In genomic region chr3:126100216-126100615, GRCh38 we compare ENCODE assay signal across 25 cellular contexts. TPM values are rescaled to one million over a fixed set of nuclear protein-coding genes. Genes with fewer than 3 reads are reported as not detected.
A peak's percentile ranks its signal among the peaks of the same experiment; 100 is the strongest.
DNase-seq lines count a peak whose midpoint lies in the region; ATAC-seq and TF ChIP-seq lines count a peak whose summit lies in the region.
"Had no signal": no experiment of that assay in that cellular context is flagged by ENCODE, and none has a peak within 500 bp of the region (broad histone marks: within the 10 kb centered on the region; RNA-seq: fewer than 3 reads in every experiment).

No MANE protein-coding gene starts in this region.

- ATAC-seq in SK-N-SH treated with all-trans-retinoic acid at 6 μM for 48 hours = no peak
- ATAC-seq: foreskin keratinocyte had no signal

- CTCF ChIA-PET in SK-N-SH (lab: Yijun Ruan, JAX) = interaction anchor here (0.7 to 2.9 kb wide), 4 partner anchors 16 to 113 kb away, joined by 3 to 8 read pairs (median 3); no protein-coding TSS in a partner anchor

- H3K27ac ChIP-seq in SK-N-SH (ENCODE audit: low read depth in 2 of 2, low read length in 1 of 2) (no peak overlapping the region; a peak in 1 of 4 replicates), ascending aorta (peak overlapping the region; percentile 96 to 98), smooth muscle cell (ENCODE audit: low read depth) (peak overlapping the region; percentile 66)
- H3K27ac ChIP-seq: 22Rv1, foreskin keratinocyte, transverse colon had no signal

- no peak overlapping the region for H3K9ac ChIP-seq in SK-N-SH
- H3K9ac ChIP-seq in smooth muscle cell (ENCODE audit: low read depth) = no peak overlapping the region

- WGBS in SK-N-SH (ENCODE audit: low lambda C conversion rate) = 61% methylated on average over 6 of the region's 6 CpGs
- 74% methylated on average over 6 of the region's 6 CpGs for WGBS in smooth muscle cell (ENCODE audit: low lambda C conversion rate)

- TF ChIP-seq EP300 in SK-N-SH (IDR thresholded peaks at IDR 0.05; ENCODE audit: borderline replicate concordance in 1 of 2, low read depth in 1 of 2, low read length in 1 of 2) = no peak

- TF ChIP-seq CTCF in SK-N-SH (IDR thresholded peaks at IDR 0.05) (no peak), ascending aorta (IDR thresholded peaks at IDR 0.05) (no peak), smooth muscle cell (IDR thresholded peaks at IDR 0.05; ENCODE audit: borderline replicate concordance, insufficient read depth, poor library complexity, severe bottlenecking) (no peak)

- no peaks in the 10 kb centered on the region for H3K79me2 ChIP-seq in SK-N-SH (ENCODE audit: insufficient read depth)
- H3K79me2 ChIP-seq in smooth muscle cell (ENCODE audit: low read depth) = no peaks in the 10 kb centered on the region

- DNase-seq in SK-N-SH = no peak
- DNase-seq in ascending aorta (ENCODE audit: low spot score in 2 of 2) = no peak
- peak; percentile 59 for DNase-seq in mesenteric fat pad (ENCODE audit: low spot score)
- DNase-seq in smooth muscle cell (lab: John Stamatoyannopoulos, UW; ENCODE audit: unreplicated experiment) = no peak
- no peak for DNase-seq in NCI-H2171 treated with DMSO at 0.1 percent for 48 hours (lab: John Stamatoyannopoulos, UW)
- DNase-seq in NCI-H446 treated with DMSO at 0.1 percent for 48 hours (lab: John Stamatoyannopoulos, UW) = no peak
- DNase-seq in cerebellar nuclear complex (lab: John Stamatoyannopoulos, UW) = no peak
- DNase-seq: activated CD4-positive, alpha-beta T cell treated with anti-CD3 and anti-CD28 coated beads for 4 hours; activated CD8-positive, alpha-beta memory T cell treated with anti-CD3 and anti-CD28 coated beads for 24 hours; activated effector memory CD4-positive, alpha-beta T cell treated with Interleukin-2 at 50 U/mL for 16 hours; activated T-cell treated with anti-CD3 and anti-CD28 coated beads, Interleukin-2, amount 50 U/mL, for 1 hour; DMS79 treated with DMSO at 0.1 percent for 48 hours; esophagus squamous epithelium; foreskin keratinocyte; GDM1; HCEC 1CT; NCI-H146; NCI-H82; stimulated activated CD4-positive, alpha-beta T cell treated with anti-CD3 and anti-CD28 coated beads, Interleukin-4, amount 100 ng/mL, for 1 hour; transverse colon; WERI-Rb-1 had no signal

- H2AFZ ChIP-seq in SK-N-SH (ENCODE audit: low read depth) = no peak overlapping the region
- no peak overlapping the region for H2AFZ ChIP-seq in smooth muscle cell (ENCODE audit: low read depth)

- peaks cover 0 to 17% of the 10 kb centered on the region in 2 experiments; a peak in 1 of 4 replicates for H3K4me1 ChIP-seq in SK-N-SH (ENCODE audit: control insufficient read depth in 1 of 2, insufficient read depth in 2 of 2, low read depth in 1 of 2, low read length in 1 of 2)
- H3K4me1 ChIP-seq in ascending aorta = peaks cover 24 to 46% of the 10 kb centered on the region in 2 donors
- no peaks in the 10 kb centered on the region for H3K4me1 ChIP-seq in smooth muscle cell (ENCODE audit: low read depth)
- H3K4me1 ChIP-seq: foreskin keratinocyte had no signal

- H3K9me3 ChIP-seq in SK-N-SH (no peaks in the 10 kb centered on the region), ascending aorta (no peaks in the 10 kb centered on the region), smooth muscle cell (replicated peaks; ENCODE audit: low read depth) (no peaks in the 10 kb centered on the region)

- no peaks in the 10 kb centered on the region for H3K9me2 ChIP-seq in SK-N-SH

- no peak overlapping the region for H3K4me2 ChIP-seq in SK-N-SH
- no peak overlapping the region for H3K4me2 ChIP-seq in smooth muscle cell

- H3F3A ChIP-seq in SK-N-SH (replicated peaks; ENCODE audit: insufficient read depth) (no peaks in the 10 kb centered on the region), smooth muscle cell (ENCODE audit: low read depth) (peaks cover 5% of the 10 kb centered on the region)

- H4K20me1 ChIP-seq in SK-N-SH (ENCODE audit: insufficient read depth) = no peaks in the 10 kb centered on the region
- no peaks in the 10 kb centered on the region for H4K20me1 ChIP-seq in smooth muscle cell (ENCODE audit: low read depth)

- no peaks in the 10 kb centered on the region for H3K27me3 ChIP-seq in SK-N-SH (ENCODE audit: insufficient read depth)
- no peaks in the 10 kb centered on the region for H3K27me3 ChIP-seq in ascending aorta
- H3K27me3 ChIP-seq in smooth muscle cell (ENCODE audit: low read depth) = no peaks in the 10 kb centered on the region
- H3K27me3 ChIP-seq: dorsolateral prefrontal cortex, esophagus squamous epithelium, foreskin keratinocyte, heart left ventricle, transverse colon had no signal

- H3K4me3 ChIP-seq in SK-N-SH (ENCODE audit: low read depth in 2 of 2, low read length in 1 of 2) (no peak overlapping the region), ascending aorta (peak overlapping the region in 1 of 2 donors; percentile 48), smooth muscle cell (no peak overlapping the region)
- H3K4me3 ChIP-seq: esophagus squamous epithelium, transverse colon had no signal

- intact Hi-C loops in ascending aorta (cut with DNase I) = loop anchor here (2.0 to 5.0 kb wide), 3 partner anchors 109 to 377 kb away; partner anchors contain the start of gene ZXDC

- no peaks in the 10 kb centered on the region for H3K36me3 ChIP-seq in SK-N-SH (replicated peaks in 1 of 2; ENCODE audit: control insufficient read depth in 1 of 2, insufficient read depth in 2 of 2, low read length in 1 of 2)
- H3K36me3 ChIP-seq in ascending aorta = peaks cover under 1 to 6% of the 10 kb centered on the region in 2 donors
- H3K36me3 ChIP-seq in smooth muscle cell (ENCODE audit: low read depth) = no peaks in the 10 kb centered on the region
- H3K36me3 ChIP-seq: esophagus squamous epithelium, transverse colon, WERI-Rb-1 had no signal

- POLR2A ChIA-PET in SK-N-SH (lab: Yijun Ruan, JAX) = no interaction called here

- TF ChIP-seq RAD21 in SK-N-SH (IDR thresholded peaks at IDR 0.05; ENCODE audit: low read length) = no peak

TF ChIP-seq in SK-N-SH, 30 proteins besides CTCF, POLR2A, EP300 and RAD21:
- TF ChIP-seq FOXJ3 (CRISPR knock-in tag; IDR thresholded peaks at IDR 0.05) = no peak
- 0 out of 2 replicates have a peak, but pooled peaks have one; percentile 13 for TF ChIP-seq RCOR1 (IDR thresholded peaks at IDR 0.05; ENCODE audit: low read length)

TF ChIP-seq in SK-N-SH treated with all-trans-retinoic acid at 6 μM for 48 hours, 23 proteins besides CTCF, POLR2A, EP300 and RAD21:
- TF ChIP-seq ZFP3 (CRISPR knock-in tag; IDR thresholded peaks at IDR 0.05) (no peak), CREB5 (CRISPR knock-in tag; IDR thresholded peaks at IDR 0.05; ENCODE audit: low read depth) (no peak), BACH2 (CRISPR knock-in tag; IDR thresholded peaks at IDR 0.05; ENCODE audit: borderline replicate concordance) (no peak)
TF ChIP-seq in SK-N-SH treated with all-trans-retinoic acid at 6 μM for 48 hours: peak in this region for 0.

RNA-seq across cellular contexts. Expression of gene SLC41A3, which starts 16.3 kb away (rescaled TPM):
- polyA plus RNA-seq in SK-N-SH (2012; rRNA removed) (53.4 and 58.4 TPM in 2 replicates), smooth muscle cell (14.5 and 20.7 TPM in 2 replicates)
- 29.9 and 39.4 TPM in 2 replicates for polyA plus RNA-seq in SK-N-SH (2012; cell fraction: cytosol; rRNA removed)
- polyA plus RNA-seq in SK-N-SH (2012; cell fraction: nucleus; rRNA removed) = 72.6 and 102 TPM in 2 replicates
- total RNA-seq in ascending aorta (111 TPM), mesenteric fat pad (35.7 TPM), smooth muscle cell (23.9 and 25.5 TPM in 2 replicates)

Comparison
In these comparisons a context has a peak if more than half of its experiments do, and no peak if none do; other contexts are left out.
1. H3K27ac ChIP-seq: peak in ascending aorta (2 of 2) and smooth muscle cell (single experiment); none in SK-N-SH (0 of 2).